In genomic region chr10:84333864-84334451, GRCh38 we compare ENCODE assay signal across 9 cellular contexts. TPM values are rescaled to one million over a fixed set of nuclear protein-coding genes. Genes with fewer than 3 reads are reported as not detected.
DNase-seq lines count a peak whose midpoint lies in the region; ATAC-seq and TF ChIP-seq lines count a peak whose summit lies in the region.
"Had no signal": no experiment of that assay in that cellular context is flagged by ENCODE, and none has a peak within 500 bp of the region (broad histone marks: within the 10 kb centered on the region; RNA-seq: fewer than 3 reads in every experiment).

No MANE protein-coding gene starts in this region.

- POLR2A ChIA-PET in MCF 10A (lab: Yijun Ruan, JAX) = interaction anchor here (1.1 kb wide), 1 partner anchor 12 kb away, joined by 3 read pairs; no protein-coding TSS in a partner anchor

- CTCF ChIA-PET in MCF 10A (lab: Yijun Ruan, JAX) = interaction anchor here (0.6 to 1.8 kb wide), 8 partner anchors 10 to 205 kb away, joined by 3 to 6 read pairs (median 4); no protein-coding TSS in a partner anchor

- H3K9me3 Mint-ChIP-seq in MCF 10A (ENCODE audit: unreplicated experiment) = no peaks in the 10 kb centered on the region

- ATAC-seq in HG03280 (IDR thresholded peaks at IDR 0.05; ENCODE audit: unreplicated experiment) = peak; percentile 43

- no peak overlapping the region for H3K4me3 ChIP-seq in breast epithelium
- H3K4me3 ChIP-seq: BLaER1 had no signal

- no peaks in the 10 kb centered on the region for H3K36me3 Mint-ChIP-seq in MCF 10A (ENCODE audit: insufficient read depth, unreplicated experiment)

- no peaks in the 10 kb centered on the region for H3K9me3 ChIP-seq in breast epithelium
- H3K9me3 ChIP-seq: BLaER1 had no signal

- H3K27me3 ChIP-seq in breast epithelium = no peaks in the 10 kb centered on the region
- H3K27me3 ChIP-seq: BLaER1 had no signal

- H3K27ac Mint-ChIP-seq in MCF 10A (ENCODE audit: low read depth, unreplicated experiment) = no peak overlapping the region

- no peak overlapping the region for H3K27ac ChIP-seq in breast epithelium
- H3K27ac ChIP-seq: BLaER1 had no signal

- H3K27me3 Mint-ChIP-seq in MCF 10A (ENCODE audit: insufficient read depth, unreplicated experiment) = no peaks in the 10 kb centered on the region

- no TSS peak for BruUV-seq in MCF 10A (replicated peaks; lab: Mats Ljungman, UMichigan)

- intact Hi-C loops in MCF 10A (cut with micrococcal nuclease) (no loop called here), breast epithelium (cut with DNase I; ENCODE audit: low total_unique reads) (no loop called here)

- TF ChIP-seq CTCF in MCF 10A (IDR thresholded peaks at IDR 0.05; ENCODE audit: unreplicated experiment) (no peak), breast epithelium (IDR thresholded peaks at IDR 0.05) (no peak)

- peaks cover 0 to 15% of the 10 kb centered on the region in 2 donors for H3K4me1 ChIP-seq in breast epithelium

- no peak for TF ChIP-seq POLR2A in breast epithelium (IDR thresholded peaks at IDR 0.05)

- peaks cover 28% of the 10 kb centered on the region for H3K4me1 Mint-ChIP-seq in MCF 10A (ENCODE audit: insufficient read depth, unreplicated experiment)

- H3K4me3 Mint-ChIP-seq in MCF 10A (ENCODE audit: unreplicated experiment) = no peak overlapping the region

- DNase-seq in MCF 10A (ENCODE audit: unreplicated experiment) (peak; percentile 26), breast epithelium (ENCODE audit: low spot score in 2 of 2) (no peak), T-helper 2 cell (peak; percentile 21 to 97 (median 63)), astrocyte of the hippocampus (ENCODE audit: low read depth, low spot score) (peak; percentile 34), cerebellar cortex (ENCODE audit: low spot score) (no peak), hypothalamus (lab: John Stamatoyannopoulos, UW) (no peak)
- peak; percentile 40 for DNase-seq in stimulated activated CD4-positive, alpha-beta T cell treated with anti-CD3 and anti-CD28 coated beads, Interleukin-4, amount 100 ng/mL, for 1 hour

- no peaks in the 10 kb centered on the region for H3K36me3 ChIP-seq in breast epithelium
- H3K36me3 ChIP-seq: BLaER1 had no signal

RNA-seq across cellular contexts. Expression of gene CCSER2, which starts 5.6 kb away (rescaled TPM):
- total RNA-seq in MCF 10A (2022) (62.2 and 70.0 TPM in 2 replicates), breast epithelium (10 to 100 TPM; 49.8 to 61.2 (median 49.9) TPM)

Comparison
In these comparisons a context has a peak if more than half of its experiments do, and no peak if none do; other contexts are left out.
1. DNase-seq: peak in MCF 10A (single experiment), T-helper 2 cell (5 of 5), astrocyte of the hippocampus (single experiment) and stimulated activated CD4-positive, alpha-beta T cell treated with anti-CD3 and anti-CD28 coated beads, Interleukin-4, amount 100 ng/mL, for 1 hour (single experiment); none in breast epithelium (0 of 2), cerebellar cortex (single experiment) and hypothalamus (0 of 51).